8 cellular contexts compared by ENCODE assay signal in genomic region chr15:84601555-84601838, GRCh38. TPM values are rescaled to one million over a fixed set of nuclear protein-coding genes. Genes with fewer than 3 reads are reported as not detected.
A peak's percentile ranks its signal among the peaks of the same experiment; 100 is the strongest.
DNase-seq lines count a peak whose midpoint lies in the region; ATAC-seq, FAIRE-seq and TF ChIP-seq lines count a peak whose summit lies in the region.

No MANE protein-coding gene starts in this region.

- peak overlapping the region; percentile 92 for H3K4me3 Mint-ChIP-seq in T-helper 2 cell treated with Interferon-gamma antibody and Interleukin-4, amounts not matched to agents 5 μg/mL and 100 μg/mL, for 36 hours
- H3K4me3 Mint-ChIP-seq in activated naive CD8-positive, alpha-beta T cell treated with anti-CD3 and anti-CD28 coated beads, Interleukin-2, amount 50 U/mL, for 24 hours = peak overlapping the region; percentile 91

- DNase-seq in T-helper 2 cell treated with Interferon-gamma antibody and Interleukin-4, amounts not matched to agents 5 μg/mL and 100 μg/mL, for 36 hours (ENCODE audit: low spot score) = no peak
- no peak for DNase-seq in T-helper 2 cell
- no peak for DNase-seq in activated naive CD8-positive, alpha-beta T cell treated with anti-CD3 and anti-CD28 coated beads, Interleukin-2, amount 50 U/mL, for 24 hours
- no peak for DNase-seq in HepG2 (ENCODE audit: low spot score)
- no peak for DNase-seq in testis
- DNase-seq in left lobe of liver (ENCODE audit: low spot score) = no peak
- no peak for DNase-seq in germinal center (ENCODE audit: low spot score)
- no peak for DNase-seq in hypothalamus (lab: John Stamatoyannopoulos, UW)

- peaks cover 49% of the 10 kb centered on the region for H3K4me1 Mint-ChIP-seq in T-helper 2 cell treated with Interferon-gamma antibody and Interleukin-4, amounts not matched to agents 5 μg/mL and 100 μg/mL, for 36 hours (ENCODE audit: low read depth)
- peaks cover 75% of the 10 kb centered on the region for H3K4me1 Mint-ChIP-seq in activated naive CD8-positive, alpha-beta T cell treated with anti-CD3 and anti-CD28 coated beads, Interleukin-2, amount 50 U/mL, for 24 hours

- TF ChIP-seq EP300 in HepG2 (IDR thresholded peaks at IDR 0.05; ENCODE audit: low read depth in 2 of 2, low read length in 2 of 2) = no peak
- TF ChIP-seq EP300 in HepG2 (CRISPR knock-in tag; IDR thresholded peaks at IDR 0.05; ENCODE audit: borderline replicate concordance) = no peak

- TF ChIP-seq CTCF in HepG2 (CRISPR knock-in tag; IDR thresholded peaks at IDR 0.05) (no peak), testis (IDR thresholded peaks at IDR 0.05) (no peak)

- in situ Hi-C loops in HepG2 (cut with HindIII; ENCODE audit: extremely low pct_ligation_motif_present, low pct_unique_long_range_greater_than_20kb) = no loop called here

- WGBS in HepG2 (ENCODE audit: low lambda C conversion rate) = 18% methylated on average over 6 of the region's 6 CpGs
- 3 to 4% methylated on average over 6 of the region's 6 CpGs for WGBS in testis, 2 donors

- intact Hi-C loops in HepG2 (cut with micrococcal nuclease; ENCODE audit: unreplicated experiment) = loop anchor here (1.0 kb wide), 1 partner anchor 32 kb away; no protein-coding TSS in a partner anchor
- intact Hi-C loops in testis (cut with DNase I; ENCODE audit: low total_unique reads) = no loop called here

- POLR2A ChIA-PET in HepG2 (lab: Yijun Ruan, JAX) = interaction anchor here (0.9 to 2.9 kb wide), 9 partner anchors 13 to 115 kb away, joined by 3 to 34 read pairs (median 9); partner anchors contain the start of genes NMB, SEC11A and WDR73

- CTCF ChIA-PET in HepG2 (lab: Yijun Ruan, JAX; ENCODE audit: low intra/inter-chr PET ratio, low total read pairs) = no interaction called here

- BruUV-seq in HepG2 (replicated peaks; lab: Mats Ljungman, UMichigan) = no TSS peak

- no peak overlapping the region for H2AFZ ChIP-seq in HepG2 (ENCODE audit: low read length)

- no peak for FAIRE-seq in HepG2 (lab: Jason Lieb, UNC)

- TF ChIP-seq RAD21 in HepG2 (CRISPR knock-in tag; IDR thresholded peaks at IDR 0.05) = no peak

- peaks cover 14% of the 10 kb centered on the region for H3K36me3 Mint-ChIP-seq in T-helper 2 cell treated with Interferon-gamma antibody and Interleukin-4, amounts not matched to agents 5 μg/mL and 100 μg/mL, for 36 hours (ENCODE audit: low read depth)
- peaks cover 9% of the 10 kb centered on the region for H3K36me3 Mint-ChIP-seq in activated naive CD8-positive, alpha-beta T cell treated with anti-CD3 and anti-CD28 coated beads, Interleukin-2, amount 50 U/mL, for 24 hours (ENCODE audit: low read depth)

- H3K9ac ChIP-seq in HepG2 (ENCODE audit: insufficient read depth, low read depth, low read length) = peak overlapping the region; percentile 93

- H3K4me3 ChIP-seq in HepG2 (replicated peaks in 1 of 3; ENCODE audit: insufficient read depth in 1 of 3, low read depth in 2 of 3, low read length in 3 of 3) = peak overlapping the region; percentile 78 to 98 (median 86)
- peak overlapping the region; percentile 75 to 81 for H3K4me3 ChIP-seq in testis

- no peaks in the 10 kb centered on the region; a peak in 1 of 5 replicates for H3K27me3 ChIP-seq in HepG2 (ENCODE audit: control insufficient read depth in 1 of 2, insufficient read depth in 2 of 2, low read length in 2 of 2)
- H3K27me3 ChIP-seq in testis = no peaks in the 10 kb centered on the region

- H3K9me3 ChIP-seq in HepG2 (ENCODE audit: low read length) (no peaks in the 10 kb centered on the region), testis (no peaks in the 10 kb centered on the region)

- H3K9me3 Mint-ChIP-seq in T-helper 2 cell treated with Interferon-gamma antibody and Interleukin-4, amounts not matched to agents 5 μg/mL and 100 μg/mL, for 36 hours = no peaks in the 10 kb centered on the region
- no peaks in the 10 kb centered on the region for H3K9me3 Mint-ChIP-seq in activated naive CD8-positive, alpha-beta T cell treated with anti-CD3 and anti-CD28 coated beads, Interleukin-2, amount 50 U/mL, for 24 hours

- ATAC-seq in activated naive CD8-positive, alpha-beta T cell treated with anti-CD3 and anti-CD28 coated beads, Interleukin-2, amount 50 U/mL, for 24 hours = no peak
- ATAC-seq in HepG2 = no peak
- ATAC-seq in left lobe of liver = no peak

- H3K36me3 ChIP-seq in HepG2 (replicated peaks in 1 of 2; ENCODE audit: control insufficient read depth in 1 of 2, insufficient read depth in 2 of 2, low read length in 2 of 2) = peaks cover 1 to 7% of the 10 kb centered on the region in 2 experiments; a peak in 2 of 5 replicates
- no peaks in the 10 kb centered on the region for H3K36me3 ChIP-seq in testis (ENCODE audit: low read depth, missing control alignments)

- peaks cover 40% of the 10 kb centered on the region for H3K79me2 ChIP-seq in HepG2 (ENCODE audit: insufficient read depth, low read length)

- peak overlapping the region; percentile 14 for H3K27ac Mint-ChIP-seq in T-helper 2 cell treated with Interferon-gamma antibody and Interleukin-4, amounts not matched to agents 5 μg/mL and 100 μg/mL, for 36 hours
- H3K27ac Mint-ChIP-seq in activated naive CD8-positive, alpha-beta T cell treated with anti-CD3 and anti-CD28 coated beads, Interleukin-2, amount 50 U/mL, for 24 hours = no peak overlapping the region

- H3K4me1 ChIP-seq in HepG2 (ENCODE audit: insufficient read depth, low read length) (peaks cover 63% of the 10 kb centered on the region), testis (no peaks in the 10 kb centered on the region)

- no peaks in the 10 kb centered on the region for H3K27me3 Mint-ChIP-seq in T-helper 2 cell treated with Interferon-gamma antibody and Interleukin-4, amounts not matched to agents 5 μg/mL and 100 μg/mL, for 36 hours (ENCODE audit: low read depth)
- H3K27me3 Mint-ChIP-seq in activated naive CD8-positive, alpha-beta T cell treated with anti-CD3 and anti-CD28 coated beads, Interleukin-2, amount 50 U/mL, for 24 hours = no peaks in the 10 kb centered on the region

- no peaks in the 10 kb centered on the region for H4K20me1 ChIP-seq in HepG2 (ENCODE audit: insufficient read depth, low read length)

- no peak for TF ChIP-seq POLR2A in HepG2 (IDR thresholded peaks at IDR 0.05; ENCODE audit: insufficient read depth in 1 of 2, low read depth in 2 of 2, low read length in 2 of 2)
- no peak for TF ChIP-seq POLR2A in testis (IDR thresholded peaks at IDR 0.05)

- peak overlapping the region; percentile 86 for H3K27ac ChIP-seq in HepG2 (ENCODE audit: extremely low read length, insufficient read depth, low read length)
- H3K27ac ChIP-seq in testis = peak overlapping the region; percentile 44 to 68

- peak overlapping the region; percentile 94 for H3K4me2 ChIP-seq in HepG2 (ENCODE audit: low read depth, low read length)

RNA-seq across cellular contexts. Expression of gene ZSCAN2, which starts 0.7 kb away (rescaled TPM):
- total RNA-seq in HepG2 (2016; rRNA removed; fragmentation: Illumina TruSeq; extraction: Trizol) (21.5 and 23.7 TPM in 2 replicates), testis (10 to 100 TPM; 15.3 to 16.1 TPM), left lobe of liver (8.9 TPM)
- 5.3 and 7.3 TPM in 2 replicates for total RNA-seq in HepG2 (2016; cell fraction: cytosol; rRNA removed; fragmentation: Illumina TruSeq; extraction: Trizol; ENCODE audit: low read depth)
- 24.0 and 25.1 TPM in 2 replicates for total RNA-seq in HepG2 (2016; cell fraction: insoluble cytoplasmic fraction; rRNA removed; fragmentation: Illumina TruSeq; extraction: Trizol)
- total RNA-seq in HepG2 (2016; cell fraction: membrane; rRNA removed; fragmentation: Illumina TruSeq; extraction: Trizol) = 11.5 and 12.3 TPM in 2 replicates
- total RNA-seq in HepG2 (2016; cell fraction: nucleus; rRNA removed; fragmentation: Illumina TruSeq; extraction: Trizol) = 14.5 and 18.1 TPM in 2 replicates
- polyA plus RNA-seq in HepG2 (2011; rRNA removed) (10.9 and 11.4 TPM in 2 replicates), testis (ENCODE audit: insufficient read depth, low read depth, low replicate concordance) (18.6 TPM)
- 8.2 and 10.4 TPM in 2 replicates for polyA plus RNA-seq in HepG2 (2011; cell fraction: cytosol; rRNA removed)
- polyA plus RNA-seq in HepG2 (2011; cell fraction: nucleus; rRNA removed) = 9.0 and 10.7 TPM in 2 replicates
- polyA plus RNA-seq in HepG2 (2012) = 7.4 and 9.0 TPM in 2 replicates
- 6.4 and 6.7 TPM in 2 replicates for polyA plus RNA-seq in HepG2 (2016; cell fraction: cytosol; fragmentation: Illumina TruSeq; extraction: Trizol; ENCODE audit: low read depth)
- polyA plus RNA-seq in HepG2 (2016; cell fraction: insoluble cytoplasmic fraction; fragmentation: Illumina TruSeq; extraction: Trizol; ENCODE audit: low read depth) = 20.5 and 21.3 TPM in 2 replicates
- 8.9 and 9.9 TPM in 2 replicates for polyA plus RNA-seq in HepG2 (2016; cell fraction: membrane; fragmentation: Illumina TruSeq; extraction: Trizol; ENCODE audit: low read depth)
- 22.1 and 26.1 TPM in 2 replicates for polyA plus RNA-seq in HepG2 (2016; cell fraction: nucleus; fragmentation: Illumina TruSeq; extraction: Trizol; ENCODE audit: insufficient read depth, low read depth)
- polyA minus RNA-seq in HepG2 (2011; rRNA and poly(A)+ RNA removed; ENCODE audit: low replicate concordance) = 5.9 and 16.0 TPM in 2 replicates
- polyA minus RNA-seq in HepG2 (2011; cell fraction: cytosol; rRNA and poly(A)+ RNA removed) = 6.9 and 8.2 TPM in 2 replicates
- polyA minus RNA-seq in HepG2 (2011; cell fraction: nucleus; rRNA and poly(A)+ RNA removed) = 16.1 and 23.2 TPM in 2 replicates

RNA-seq across cellular contexts. Expression of gene WDR73, which starts 52.6 kb away (rescaled TPM):
- total RNA-seq in HepG2 (2016; rRNA removed; fragmentation: Illumina TruSeq; extraction: Trizol) (32.5 and 35.5 TPM in 2 replicates), testis (10 to 100 TPM; 40.4 to 49.1 TPM), left lobe of liver (9.5 TPM)
- total RNA-seq in HepG2 (2016; cell fraction: cytosol; rRNA removed; fragmentation: Illumina TruSeq; extraction: Trizol; ENCODE audit: low read depth) = 10.8 and 11.7 TPM in 2 replicates
- total RNA-seq in HepG2 (2016; cell fraction: insoluble cytoplasmic fraction; rRNA removed; fragmentation: Illumina TruSeq; extraction: Trizol) = 32.6 and 33.3 TPM in 2 replicates
- total RNA-seq in HepG2 (2016; cell fraction: membrane; rRNA removed; fragmentation: Illumina TruSeq; extraction: Trizol) = 18.7 and 20.1 TPM in 2 replicates
- total RNA-seq in HepG2 (2016; cell fraction: nucleus; rRNA removed; fragmentation: Illumina TruSeq; extraction: Trizol) = 31.9 and 35.3 TPM in 2 replicates
- polyA plus RNA-seq in HepG2 (2011; rRNA removed) (20.0 and 21.9 TPM in 2 replicates), testis (ENCODE audit: insufficient read depth, low read depth, low replicate concordance) (38.4 TPM)
- 10.8 and 12.7 TPM in 2 replicates for polyA plus RNA-seq in HepG2 (2011; cell fraction: cytosol; rRNA removed)
- 45.9 and 52.5 TPM in 2 replicates for polyA plus RNA-seq in HepG2 (2011; cell fraction: nucleus; rRNA removed)
- 14.1 and 15.5 TPM in 2 replicates for polyA plus RNA-seq in HepG2 (2012)
- 7.3 and 8.1 TPM in 2 replicates for polyA plus RNA-seq in HepG2 (2016; cell fraction: cytosol; fragmentation: Illumina TruSeq; extraction: Trizol; ENCODE audit: low read depth)
- 24.7 and 25.3 TPM in 2 replicates for polyA plus RNA-seq in HepG2 (2016; cell fraction: insoluble cytoplasmic fraction; fragmentation: Illumina TruSeq; extraction: Trizol; ENCODE audit: low read depth)
- polyA plus RNA-seq in HepG2 (2016; cell fraction: membrane; fragmentation: Illumina TruSeq; extraction: Trizol; ENCODE audit: low read depth) = 13.1 and 14.1 TPM in 2 replicates
- polyA plus RNA-seq in HepG2 (2016; cell fraction: nucleus; fragmentation: Illumina TruSeq; extraction: Trizol; ENCODE audit: insufficient read depth, low read depth) = 60.7 and 63.6 TPM in 2 replicates
- 23.7 and 63.4 TPM in 2 replicates for polyA minus RNA-seq in HepG2 (2011; rRNA and poly(A)+ RNA removed; ENCODE audit: low replicate concordance)
- 4.2 and 5.5 TPM in 2 replicates for polyA minus RNA-seq in HepG2 (2011; cell fraction: cytosol; rRNA and poly(A)+ RNA removed)
- 27.8 and 29.0 TPM in 2 replicates for polyA minus RNA-seq in HepG2 (2011; cell fraction: nucleus; rRNA and poly(A)+ RNA removed)

RNA-seq across cellular contexts. Expression of gene NMB, which starts 56.5 kb away (rescaled TPM):
- total RNA-seq in HepG2 (2016; rRNA removed; fragmentation: Illumina TruSeq; extraction: Trizol) (15.5 and 25.4 TPM in 2 replicates), testis (10 to 100 TPM; 11.0 to 17.5 TPM), left lobe of liver (0.58 TPM)
- 88.1 and 117 TPM in 2 replicates for total RNA-seq in HepG2 (2016; cell fraction: cytosol; rRNA removed; fragmentation: Illumina TruSeq; extraction: Trizol; ENCODE audit: low read depth)
- 16.2 and 26.0 TPM in 2 replicates for total RNA-seq in HepG2 (2016; cell fraction: insoluble cytoplasmic fraction; rRNA removed; fragmentation: Illumina TruSeq; extraction: Trizol)
- 60.2 and 72.6 TPM in 2 replicates for total RNA-seq in HepG2 (2016; cell fraction: membrane; rRNA removed; fragmentation: Illumina TruSeq; extraction: Trizol)
- total RNA-seq in HepG2 (2016; cell fraction: nucleus; rRNA removed; fragmentation: Illumina TruSeq; extraction: Trizol) = 10.9 and 13.4 TPM in 2 replicates
- polyA plus RNA-seq in HepG2 (2011; rRNA removed) (10.4 and 11.4 TPM in 2 replicates), testis (ENCODE audit: insufficient read depth, low read depth, low replicate concordance) (7.5 TPM)
- 5.0 and 11.2 TPM in 2 replicates for polyA plus RNA-seq in HepG2 (2011; cell fraction: cytosol; rRNA removed)
- polyA plus RNA-seq in HepG2 (2011; cell fraction: nucleus; rRNA removed) = 4.2 and 5.7 TPM in 2 replicates
- 5.3 and 6.5 TPM in 2 replicates for polyA plus RNA-seq in HepG2 (2012)
- 114 and 137 TPM in 2 replicates for polyA plus RNA-seq in HepG2 (2016; cell fraction: cytosol; fragmentation: Illumina TruSeq; extraction: Trizol; ENCODE audit: low read depth)
- 13.5 and 14.0 TPM in 2 replicates for polyA plus RNA-seq in HepG2 (2016; cell fraction: insoluble cytoplasmic fraction; fragmentation: Illumina TruSeq; extraction: Trizol; ENCODE audit: low read depth)
- 57.5 and 62.3 TPM in 2 replicates for polyA plus RNA-seq in HepG2 (2016; cell fraction: membrane; fragmentation: Illumina TruSeq; extraction: Trizol; ENCODE audit: low read depth)
- polyA plus RNA-seq in HepG2 (2016; cell fraction: nucleus; fragmentation: Illumina TruSeq; extraction: Trizol; ENCODE audit: insufficient read depth, low read depth) = 20.7 and 22.2 TPM in 2 replicates
- 3.7 TPM in 1 of 2 replicates, not detected in the other for polyA minus RNA-seq in HepG2 (2011; rRNA and poly(A)+ RNA removed; ENCODE audit: low replicate concordance)
- polyA minus RNA-seq in HepG2 (2011; cell fraction: cytosol; rRNA and poly(A)+ RNA removed) = 1.3 and 2.9 TPM in 2 replicates
- 1.1 and 1.2 TPM in 2 replicates for polyA minus RNA-seq in HepG2 (2011; cell fraction: nucleus; rRNA and poly(A)+ RNA removed)
